In the genomic region with DNA sequence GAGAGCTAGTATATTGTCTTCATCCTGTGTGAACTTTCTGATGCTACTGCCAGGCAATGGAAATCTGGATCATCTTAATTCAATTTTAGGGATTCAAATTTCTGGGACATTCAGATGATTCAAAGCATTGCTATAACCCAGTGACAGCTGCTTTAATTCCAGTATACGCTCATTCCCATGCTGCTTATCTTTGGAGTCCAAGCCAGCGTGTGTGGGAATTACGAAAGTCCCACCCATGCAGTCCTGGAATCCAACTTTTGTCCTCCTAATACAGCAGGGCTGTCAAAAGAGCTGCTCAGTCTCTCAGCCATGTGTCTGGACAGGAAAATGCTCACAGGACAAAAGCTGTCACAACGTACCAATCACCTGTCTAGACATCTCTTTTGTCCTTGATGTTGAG, we compare ENCODE assay signal across 20 cellular contexts.
DNase-seq lines count a peak whose midpoint lies in the region; ATAC-seq and TF ChIP-seq lines count a peak whose summit lies in the region.
"Had no signal": no experiment of that assay in that cellular context is flagged by ENCODE, and none has a peak within 500 bp of the region (broad histone marks: within the 10 kb centered on the region; RNA-seq: fewer than 3 reads in every experiment).

No MANE protein-coding gene starts in this region.

- H3K4me3 ChIP-seq in coronary artery: no peak overlapping the region
- H3K4me3 ChIP-seq: SK-N-MC had no signal

- ATAC-seq in GM18519 (IDR thresholded peaks at IDR 0.05; ENCODE audit: low FRiP score, unreplicated experiment): no peak

- DNase-seq in GM04504 (ENCODE audit: low read depth): peak; percentile 27
- peak; percentile 77 for DNase-seq in coronary artery (ENCODE audit: low spot score)
- peak; percentile 25 for DNase-seq in iris pigment epithelial cell (ENCODE audit: low read depth)
- DNase-seq in retina: peak; percentile 18
- no peak for DNase-seq in NCI-H524 treated with DMSO at 0.1 percent for 48 hours (lab: John Stamatoyannopoulos, UW)
- DNase-seq in effector CD4-positive, alpha-beta T cell: no peak
- DNase-seq in activated T-cell treated with anti-CD3 and anti-CD28 coated beads for 4 hours: no peak
- DNase-seq: activated CD8-positive, alpha-beta memory T cell treated with anti-CD3 and anti-CD28 coated beads, Interleukin-2, amount 50 U/mL, for 4 hours; activated naive CD4-positive, alpha-beta T cell; brain microvascular endothelial cell; CD4-positive, alpha-beta T cell; DND-41; mammary epithelial cell; NCI-H1694 treated with DMSO at 0.1 percent for 48 hours; small intestine; stimulated activated naive CD4-positive, alpha-beta T cell; T1000 had no signal

- peak overlapping the region in 1 of 2 donors; percentile 29 for H3K27ac ChIP-seq in coronary artery
- H3K27ac ChIP-seq: brain microvascular endothelial cell, neutrophil, SK-N-MC had no signal

- TF ChIP-seq CTCF in coronary artery (IDR thresholded peaks at IDR 0.05): no peak

Comparison
In these comparisons a context has a peak if more than half of its experiments do, and no peak if none do; other contexts are left out.
1. DNase-seq: peak in GM04504 (single experiment), coronary artery (single experiment), iris pigment epithelial cell (single experiment) and retina (single experiment); none in NCI-H524 treated with DMSO at 0.1 percent for 48 hours (single experiment), effector CD4-positive, alpha-beta T cell (single experiment) and activated T-cell treated with anti-CD3 and anti-CD28 coated beads for 4 hours (single experiment).